17 cellular contexts compared by ENCODE assay signal in genomic region chr21:46156378-46156645, GRCh38. TPM values are rescaled to one million over a fixed set of nuclear protein-coding genes. Genes with fewer than 3 reads are reported as not detected.
"Had no signal": no experiment of that assay in that cellular context is flagged by ENCODE, and none has a peak within 500 bp of the region (broad histone marks: within the 10 kb centered on the region; RNA-seq: fewer than 3 reads in every experiment).

No MANE protein-coding gene starts in this region.

- H3K36me3 ChIP-seq: SJSA1 had no signal

- H3K27me3 ChIP-seq: ascending aorta had no signal

- H3K27ac Mint-ChIP-seq: activated CD8-positive, alpha-beta T cell treated with anti-CD3 and anti-CD28 coated beads for 36 hours; activated T-cell treated with anti-CD3 and anti-CD28 coated beads, Interleukin-2, amount 50 U/mL, for 72 hours; natural killer cell; stimulated activated effector memory CD8-positive, alpha-beta T cell treated with anti-CD3 and anti-CD28 coated beads, Interleukin-12 subunit alpha, Interleukin-12 subunit beta, amount 100 ng/mL, for 72 hours had no signal

- H3K4me3 Mint-ChIP-seq: activated CD8-positive, alpha-beta T cell treated with anti-CD3 and anti-CD28 coated beads for 36 hours; activated T-cell treated with anti-CD3 and anti-CD28 coated beads, Interleukin-2, amount 50 U/mL, for 72 hours; natural killer cell; stimulated activated effector memory CD8-positive, alpha-beta T cell treated with anti-CD3 and anti-CD28 coated beads, Interleukin-12 subunit alpha, Interleukin-12 subunit beta, amount 100 ng/mL, for 72 hours; WTC11 had no signal

- H3K4me1 Mint-ChIP-seq: natural killer cell; stimulated activated effector memory CD8-positive, alpha-beta T cell treated with anti-CD3 and anti-CD28 coated beads, Interleukin-12 subunit alpha, Interleukin-12 subunit beta, amount 100 ng/mL, for 72 hours had no signal

- H3K4me3 ChIP-seq: ascending aorta, esophagus muscularis mucosa, SJSA1, tibial nerve had no signal

- H3K9me3 Mint-ChIP-seq: activated CD8-positive, alpha-beta T cell treated with anti-CD3 and anti-CD28 coated beads for 36 hours; activated T-cell treated with anti-CD3 and anti-CD28 coated beads, Interleukin-2, amount 50 U/mL, for 72 hours; natural killer cell; stimulated activated effector memory CD8-positive, alpha-beta T cell treated with anti-CD3 and anti-CD28 coated beads, Interleukin-12 subunit alpha, Interleukin-12 subunit beta, amount 100 ng/mL, for 72 hours; WTC11 had no signal

- H3K27me3 Mint-ChIP-seq: activated CD8-positive, alpha-beta T cell treated with anti-CD3 and anti-CD28 coated beads for 36 hours had no signal

- DNase-seq: activated CD4-positive, alpha-beta T cell treated with anti-CD3 and anti-CD28 coated beads for 48 hours; activated CD8-positive, alpha-beta memory T cell treated with anti-CD3 and anti-CD28 coated beads, Interleukin-2, amount 50 U/mL, for 4 hours; activated CD8-positive, alpha-beta T cell treated with anti-CD3 and anti-CD28 coated beads for 36 hours; activated T-cell treated with anti-CD3 and anti-CD28 coated beads, Interleukin-2, amount 50 U/mL, for 72 hours; hypothalamus; mesendoderm; T-helper 2 cell had no signal

- H3K27ac ChIP-seq: ascending aorta, esophagus muscularis mucosa, SJSA1, tibial nerve had no signal

- H3K36me3 Mint-ChIP-seq: natural killer cell; stimulated activated effector memory CD8-positive, alpha-beta T cell treated with anti-CD3 and anti-CD28 coated beads, Interleukin-12 subunit alpha, Interleukin-12 subunit beta, amount 100 ng/mL, for 72 hours; WTC11 had no signal

- H3K9me3 ChIP-seq: ascending aorta, esophagus muscularis mucosa, SJSA1, tibial nerve had no signal

- ATAC-seq: activated CD8-positive, alpha-beta T cell treated with anti-CD3 and anti-CD28 coated beads for 36 hours; activated T-cell treated with anti-CD3 and anti-CD28 coated beads, Interleukin-2, amount 50 U/mL, for 72 hours; natural killer cell; stimulated activated effector memory CD8-positive, alpha-beta T cell treated with anti-CD3 and anti-CD28 coated beads, Interleukin-12 subunit alpha, Interleukin-12 subunit beta, amount 100 ng/mL, for 72 hours; WTC11 had no signal

RNA-seq across cellular contexts. Expression of gene FTCD, which starts 0.9 kb away (rescaled TPM):
- total RNA-seq: bronchial epithelial cell, pulmonary artery endothelial cell, SJSA1, subcutaneous adipose tissue had no signal
